In the genomic region with DNA sequence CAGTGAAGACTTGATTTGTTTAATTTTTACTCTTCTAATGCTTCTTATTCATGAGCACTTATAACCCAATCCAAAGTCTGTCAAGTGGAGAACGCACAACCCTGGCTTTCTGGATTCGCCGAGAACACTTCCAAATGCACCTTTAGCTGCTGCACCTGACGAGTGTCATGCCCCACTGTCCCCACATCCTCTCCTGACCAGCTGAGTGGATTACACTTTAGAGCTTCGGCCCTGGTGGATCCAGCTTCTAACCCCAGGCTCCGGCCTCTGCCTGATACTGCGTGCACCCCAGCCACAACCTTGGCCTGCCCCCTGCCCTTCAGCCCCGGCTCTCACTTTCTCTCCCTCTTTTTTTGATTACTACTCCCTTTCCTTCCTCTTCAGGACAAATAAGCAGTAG, we compare ENCODE assay signal across 17 cellular contexts.
"Had no signal": no experiment of that assay in that cellular context is flagged by ENCODE, and none has a peak within 500 bp of the region (broad histone marks: within the 10 kb centered on the region; RNA-seq: fewer than 3 reads in every experiment).

No MANE protein-coding gene starts in this region.

- H3K27me3 ChIP-seq: adrenal gland, cardiac muscle cell, dorsolateral prefrontal cortex, gastroesophageal sphincter, tibial nerve, vagina had no signal

- H3K27ac Mint-ChIP-seq: activated naive CD4-positive, alpha-beta T cell treated with anti-CD3 and anti-CD28 coated beads for 36 hours; activated T-helper 2 cell treated with anti-CD3 and anti-CD28 coated beads, Interferon-gamma antibody, Interleukin-2, Interleukin-4, amounts not matched to agents 10 μg/mL and 5 μg/mL and 100 μg/mL, durations not matched to agents 14 hours and 24 hours and 36 hours; endodermal cell; stimulated activated effector memory CD8-positive, alpha-beta T cell treated with anti-CD3 and anti-CD28 coated beads, Interleukin-12 subunit alpha, Interleukin-12 subunit beta, amount 100 ng/mL, for 72 hours; T-helper 2 cell treated with Interferon-gamma antibody and Interleukin-4, amounts not matched to agents 5 μg/mL and 100 μg/mL, for 36 hours had no signal

- H3K36me3 Mint-ChIP-seq: natural killer cell; stimulated activated effector memory CD8-positive, alpha-beta T cell treated with anti-CD3 and anti-CD28 coated beads, Interleukin-12 subunit alpha, Interleukin-12 subunit beta, amount 100 ng/mL, for 72 hours had no signal

- H3K27ac ChIP-seq: adrenal gland, cardiac muscle cell, gastroesophageal sphincter, tibial nerve, vagina had no signal

- H3K36me3 ChIP-seq: adrenal gland, cardiac muscle cell, gastroesophageal sphincter, tibial nerve, vagina had no signal

- H3K9me3 ChIP-seq: adrenal gland, gastroesophageal sphincter, tibial nerve, vagina had no signal

- DNase-seq: activated CD4-positive, alpha-beta T cell treated with anti-CD3 and anti-CD28 coated beads, Interleukin-2, amount 50 U/mL, for 48 hours; activated naive CD4-positive, alpha-beta T cell treated with anti-CD3 and anti-CD28 coated beads for 36 hours; adrenal gland; dorsolateral prefrontal cortex; endodermal cell; islet precursor cell; mammary epithelial cell; natural killer cell; nucleus accumbens; stimulated activated CD4-positive, alpha-beta T cell treated with anti-CD3 and anti-CD28 coated beads, Interleukin-12 subunit alpha, Interleukin-12 subunit beta, amount 100 ng/mL, for 4 hours had no signal

- H3K4me3 ChIP-seq: adrenal gland, cardiac muscle cell, dorsolateral prefrontal cortex, gastroesophageal sphincter, tibial nerve, vagina had no signal

- H3K4me3 Mint-ChIP-seq: activated naive CD4-positive, alpha-beta T cell treated with anti-CD3 and anti-CD28 coated beads for 36 hours; endodermal cell; natural killer cell; stimulated activated effector memory CD8-positive, alpha-beta T cell treated with anti-CD3 and anti-CD28 coated beads, Interleukin-12 subunit alpha, Interleukin-12 subunit beta, amount 100 ng/mL, for 72 hours; T-helper 2 cell treated with Interferon-gamma antibody and Interleukin-4, amounts not matched to agents 5 μg/mL and 100 μg/mL, for 36 hours had no signal

- H3K9me3 Mint-ChIP-seq: activated naive CD4-positive, alpha-beta T cell treated with anti-CD3 and anti-CD28 coated beads for 36 hours; activated T-helper 2 cell treated with anti-CD3 and anti-CD28 coated beads, Interferon-gamma antibody, Interleukin-2, Interleukin-4, amounts not matched to agents 10 μg/mL and 5 μg/mL and 100 μg/mL, durations not matched to agents 14 hours and 24 hours and 36 hours; endodermal cell; natural killer cell; stimulated activated effector memory CD8-positive, alpha-beta T cell treated with anti-CD3 and anti-CD28 coated beads, Interleukin-12 subunit alpha, Interleukin-12 subunit beta, amount 100 ng/mL, for 72 hours; T-helper 2 cell treated with Interferon-gamma antibody and Interleukin-4, amounts not matched to agents 5 μg/mL and 100 μg/mL, for 36 hours had no signal
